Comparison of ENCODE assay signal across 8 cellular contexts in genomic region chr9:5442400-5443011, GRCh38. TPM values are rescaled to one million over a fixed set of nuclear protein-coding genes. Genes with fewer than 3 reads are reported as not detected.
DNase-seq lines count a peak whose midpoint lies in the region; ATAC-seq and TF ChIP-seq lines count a peak whose summit lies in the region.

No MANE protein-coding gene starts in this region.

- H3K36me3 Mint-ChIP-seq in progenitor cell of endocrine pancreas (ENCODE audit: insufficient read depth) = no peaks in the 10 kb centered on the region

- no peak overlapping the region for H3K27ac Mint-ChIP-seq in progenitor cell of endocrine pancreas

- H3K27me3 ChIP-seq in Loucy (ENCODE audit: insufficient read depth, low read length, poor library complexity, severe bottlenecking) (no peaks in the 10 kb centered on the region), fibroblast of lung (ENCODE audit: control insufficient read depth, insufficient read depth, low read length) (no peaks in the 10 kb centered on the region)

- H3K4me1 ChIP-seq in Loucy (ENCODE audit: insufficient read depth, low read length, poor library complexity, severe bottlenecking) = peaks cover 18% of the 10 kb centered on the region
- peaks cover 3% of the 10 kb centered on the region for H3K4me1 ChIP-seq in fibroblast of lung (ENCODE audit: control insufficient read depth, extremely low read depth, insufficient read depth, low read length)

- H3K9me3 ChIP-seq in Loucy (ENCODE audit: insufficient read depth, low read depth, low read length) (no peaks in the 10 kb centered on the region), SK-N-MC (ENCODE audit: low read depth, low read length) (no peaks in the 10 kb centered on the region), fibroblast of lung (ENCODE audit: control insufficient read depth, insufficient read depth, low read depth, low read length) (no peaks in the 10 kb centered on the region)

- peaks cover 3% of the 10 kb centered on the region for H3K4me1 Mint-ChIP-seq in progenitor cell of endocrine pancreas (ENCODE audit: low read depth)

- TF ChIP-seq CTCF in Loucy (conservative IDR thresholded peaks at IDR 0.05; ENCODE audit: low read length) = peak; percentile 75
- TF ChIP-seq CTCF in fibroblast of lung (conservative IDR thresholded peaks at IDR 0.05 in 1 of 2, IDR thresholded peaks at IDR 0.05 in 1 of 2; ENCODE audit: low read depth in 1 of 2, low read length in 2 of 2) = peak; percentile 41 to 56
- TF ChIP-seq CTCF in progenitor cell of endocrine pancreas (IDR thresholded peaks at IDR 0.05; ENCODE audit: unreplicated experiment) = peak; percentile 61

- H3K9me2 ChIP-seq in Loucy (replicated peaks; ENCODE audit: low read depth, low read length) = no peaks in the 10 kb centered on the region

- H3K4me3 ChIP-seq in Loucy (ENCODE audit: low read length, poor library complexity, severe bottlenecking) (no peak overlapping the region), SK-N-MC (no peak overlapping the region), fibroblast of lung (replicated peaks in 1 of 4; ENCODE audit: control extremely low read depth in 1 of 4, insufficient read depth in 1 of 4, low read depth in 3 of 4, low read length in 4 of 4) (no peak overlapping the region)

- no peaks in the 10 kb centered on the region for H3K9me3 Mint-ChIP-seq in progenitor cell of endocrine pancreas (ENCODE audit: low read depth)

- H3K4me2 ChIP-seq in Loucy (ENCODE audit: low read depth, low read length, poor library complexity, severe bottlenecking) (no peak overlapping the region), fibroblast of lung (ENCODE audit: extremely low read depth, insufficient read depth, low read length) (no peak overlapping the region)

- H4K20me1 ChIP-seq in Loucy (ENCODE audit: insufficient read depth, low read length, poor library complexity, severe bottlenecking) (no peaks in the 10 kb centered on the region), fibroblast of lung (ENCODE audit: control insufficient read depth, extremely low read depth, insufficient read depth, low read length) (no peaks in the 10 kb centered on the region)

- DNase-seq in NCI-H2081 (lab: John Stamatoyannopoulos, UW) = peak; percentile 51 to 74
- no peak for DNase-seq in NCI-H2081 treated with DMSO at 0.1 percent for 48 hours (lab: John Stamatoyannopoulos, UW)
- peak; percentile 18 for DNase-seq in SK-N-MC (ENCODE audit: low read depth, low spot score)
- peak; percentile 50 to 70 for DNase-seq in fibroblast of lung (ENCODE audit: low read depth in 2 of 2)
- no peak for DNase-seq in progenitor cell of endocrine pancreas (ENCODE audit: low spot score, unreplicated experiment)

- no peak overlapping the region for H3K4me3 Mint-ChIP-seq in progenitor cell of endocrine pancreas (ENCODE audit: low read depth)

- H3K27ac ChIP-seq in SK-N-MC (no peak overlapping the region), fibroblast of lung (ENCODE audit: insufficient read depth, low read length) (no peak overlapping the region)

- no peaks in the 10 kb centered on the region for H3K36me3 ChIP-seq in Loucy (ENCODE audit: insufficient read depth, low read length)
- no peaks in the 10 kb centered on the region for H3K36me3 ChIP-seq in SK-N-MC (ENCODE audit: insufficient read depth, low read length)
- no peaks in the 10 kb centered on the region for H3K36me3 ChIP-seq in fibroblast of lung (ENCODE audit: control insufficient read depth, insufficient read depth, low read length)

- no peak for ATAC-seq in HG03460 (IDR thresholded peaks at IDR 0.05; ENCODE audit: unreplicated experiment)
- no peak for ATAC-seq in GM21723 (IDR thresholded peaks at IDR 0.05; ENCODE audit: unreplicated experiment)

- no peaks in the 10 kb centered on the region for H3F3A ChIP-seq in Loucy (ENCODE audit: low read depth)

- H3K27me3 Mint-ChIP-seq in progenitor cell of endocrine pancreas = peaks cover 8% of the 10 kb centered on the region

- H3K79me2 ChIP-seq in Loucy (ENCODE audit: insufficient read depth, low read length) (no peaks in the 10 kb centered on the region), fibroblast of lung (ENCODE audit: control insufficient read depth, insufficient read depth, low read length) (no peaks in the 10 kb centered on the region)

- H3K9ac ChIP-seq in Loucy (ENCODE audit: low read depth, low read length, poor library complexity, severe bottlenecking) = no peak overlapping the region
- no peak overlapping the region for H3K9ac ChIP-seq in SK-N-MC (ENCODE audit: insufficient read length)
- no peak overlapping the region for H3K9ac ChIP-seq in fibroblast of lung (ENCODE audit: insufficient read depth, low read length)

- H2AFZ ChIP-seq in Loucy (ENCODE audit: low read length) (no peak overlapping the region), fibroblast of lung (ENCODE audit: low read length) (no peak overlapping the region)

RNA-seq across cellular contexts. Expression of gene PLGRKT, which starts 4.8 kb away (rescaled TPM):
- total RNA-seq in fibroblast of lung = 12.6 and 17.3 TPM in 2 replicates
- polyA plus RNA-seq in fibroblast of lung = 21.6 and 22.8 TPM in 2 replicates
- 24.6 and 25.3 TPM in 2 replicates for polyA plus RNA-seq in fibroblast of lung (2012)
- polyA minus RNA-seq in fibroblast of lung (ENCODE audit: low replicate concordance) = 1.4 and 2.9 TPM in 2 replicates
- 16.8 and 18.9 TPM in 2 replicates for total RNA-seq in progenitor cell of endocrine pancreas

RNA-seq across cellular contexts. Expression of gene CD274, which starts 7.8 kb away (rescaled TPM):
- 3.3 and 5.9 TPM in 2 replicates for total RNA-seq in fibroblast of lung
- 3.1 and 4.8 TPM in 2 replicates for polyA plus RNA-seq in fibroblast of lung
- polyA plus RNA-seq in fibroblast of lung (2012) = 1.3 and 3.5 TPM in 2 replicates
- polyA minus RNA-seq in fibroblast of lung (ENCODE audit: low replicate concordance) = 0.85 and 7.2 TPM in 2 replicates
- total RNA-seq in progenitor cell of endocrine pancreas = 0.29 and 0.55 TPM in 2 replicates

Comparison
In these comparisons a context has a peak if more than half of its experiments do, and no peak if none do; other contexts are left out.
1. DNase-seq: peak in NCI-H2081 (2 of 2), SK-N-MC (single experiment) and fibroblast of lung (2 of 2); none in NCI-H2081 treated with DMSO at 0.1 percent for 48 hours (single experiment) and progenitor cell of endocrine pancreas (single experiment).
2. Peak in every context shown above with its lines, with median percentiles within 50 percentile points of each other: CTCF ChIP-seq.